Comparison of ENCODE assay signal across 27 cellular contexts in genomic region chr12:106122004-106122403, GRCh38. TPM values are rescaled to one million over a fixed set of nuclear protein-coding genes. Genes with fewer than 3 reads are reported as not detected.
DNase-seq lines count a peak whose midpoint lies in the region; ATAC-seq, FAIRE-seq and TF ChIP-seq lines count a peak whose summit lies in the region.
"Had no signal": no experiment of that assay in that cellular context is flagged by ENCODE, and none has a peak within 500 bp of the region (broad histone marks: within the 10 kb centered on the region; RNA-seq: fewer than 3 reads in every experiment).

No MANE protein-coding gene starts in this region.

- no peak overlapping the region for H4K8ac ChIP-seq in trophoblast cell (ENCODE audit: low read depth, low read length)

- no peak overlapping the region for H2BK120ac ChIP-seq in trophoblast cell (ENCODE audit: insufficient read depth, low read length, poor library complexity)

- no peak overlapping the region for H3K14ac ChIP-seq in trophoblast cell (ENCODE audit: low read length)

- peaks cover 2% of the 10 kb centered on the region for H3K79me1 ChIP-seq in trophoblast cell (ENCODE audit: low read length)

- H2AK5ac ChIP-seq in trophoblast cell (ENCODE audit: low read length), result no peak overlapping the region

- no peak overlapping the region for H3K4me2 ChIP-seq in trophoblast cell (ENCODE audit: low read length)

- H3K36me3 ChIP-seq in adipocyte (ENCODE audit: control insufficient read depth, insufficient read depth, low read length, severe bottlenecking), result no peaks in the 10 kb centered on the region
- H3K36me3 ChIP-seq in esophagus muscularis mucosa, result no peaks in the 10 kb centered on the region
- peaks cover 5 to 15% of the 10 kb centered on the region in 2 experiments for H3K36me3 ChIP-seq in trophoblast cell (ENCODE audit: control insufficient read depth in 1 of 2, insufficient read depth in 2 of 2, low read length in 2 of 2)
- no peaks in the 10 kb centered on the region for H3K36me3 ChIP-seq in upper lobe of right lung

- no peak overlapping the region for H2BK12ac ChIP-seq in trophoblast cell (ENCODE audit: low read length)

- peak overlapping the region; percentile 85 for H3K9ac ChIP-seq in adipocyte (ENCODE audit: low read length)
- no peak overlapping the region for H3K9ac ChIP-seq in trophoblast cell (ENCODE audit: low read length)

- H4K12ac ChIP-seq in trophoblast cell (ENCODE audit: low read depth, low read length), result no peak overlapping the region

- no peaks in the 10 kb centered on the region for H3K9me3 ChIP-seq in adipocyte (ENCODE audit: control insufficient read depth, low read length)
- H3K9me3 ChIP-seq in esophagus muscularis mucosa, result no peaks in the 10 kb centered on the region
- H3K9me3 ChIP-seq in trophoblast cell (ENCODE audit: insufficient read depth, low read depth, low read length), result no peaks in the 10 kb centered on the region
- H3K9me3 ChIP-seq in upper lobe of right lung, result no peaks in the 10 kb centered on the region
- H3K9me3 ChIP-seq: mucosa of descending colon had no signal

- H3K18ac ChIP-seq in trophoblast cell (ENCODE audit: low read length), result no peak overlapping the region

- H4K91ac ChIP-seq in trophoblast cell (ENCODE audit: low read depth, low read length), result no peak overlapping the region

- TF ChIP-seq CTCF in esophagus muscularis mucosa (IDR thresholded peaks at IDR 0.05) (no peak), upper lobe of right lung (IDR thresholded peaks at IDR 0.05) (no peak), omental fat pad (IDR thresholded peaks at IDR 0.05) (no peak)

- H3K27me3 ChIP-seq in adipocyte (replicated peaks; ENCODE audit: control insufficient read depth, insufficient read depth, low read length) (no peaks in the 10 kb centered on the region), esophagus muscularis mucosa (no peaks in the 10 kb centered on the region), trophoblast cell (ENCODE audit: insufficient read depth, low read length) (no peaks in the 10 kb centered on the region), upper lobe of right lung (no peaks in the 10 kb centered on the region)

- FAIRE-seq in frontal cortex (lab: Jason Lieb, UNC), result no peak
- FAIRE-seq: bronchial epithelial cell, colon, D721Med, GM19239, keratinocyte, small intestine had no signal

- peak overlapping the region; percentile 87 for H3K4ac ChIP-seq in trophoblast cell (ENCODE audit: low read depth, low read length)

- intact Hi-C loops in esophagus muscularis mucosa (cut with DNase I) (no loop called here), upper lobe of right lung (cut with DNase I) (no loop called here)

- no peak overlapping the region for H2BK5ac ChIP-seq in trophoblast cell (ENCODE audit: low read depth, low read length, poor library complexity)

- H3K4me3 ChIP-seq in adipocyte (ENCODE audit: low read length) (no peak overlapping the region), esophagus muscularis mucosa (no peak overlapping the region), trophoblast cell (ENCODE audit: low read depth, low read length) (no peak overlapping the region), upper lobe of right lung (no peak overlapping the region)
- H3K4me3 ChIP-seq: mucosa of descending colon had no signal

- ATAC-seq in upper lobe of right lung (no peak), omental fat pad (ENCODE audit: low FRiP score) (no peak)
- ATAC-seq: activated CD4-positive, alpha-beta T cell treated with anti-CD3 and anti-CD28 coated beads for 36 hours; activated CD8-positive, alpha-beta T cell treated with anti-CD3 and anti-CD28 coated beads, Interleukin-2, amount 10 ng/mL, durations not matched to agents 7 days and 5 days; mucosa of descending colon had no signal

- H3K27ac ChIP-seq in esophagus muscularis mucosa (replicated peaks in 1 of 4), result peak overlapping the region in 3 of 4 donors; percentile 28 to 56 (median 41)
- no peak overlapping the region for H3K27ac ChIP-seq in trophoblast cell (ENCODE audit: low read depth, low read length)
- peak overlapping the region; percentile 21 for H3K27ac ChIP-seq in upper lobe of right lung
- H3K27ac ChIP-seq: VCaP had no signal

- DNase-seq in adipocyte (ENCODE audit: low read depth), result no peak
- no peak for DNase-seq in esophagus muscularis mucosa (ENCODE audit: extremely low spot score)
- DNase-seq in trophoblast cell, result no peak
- no peak for DNase-seq in upper lobe of right lung
- no peak for DNase-seq in frontal cortex (ENCODE audit: low spot score in 2 of 2)
- DNase-seq in omental fat pad (ENCODE audit: low spot score), result no peak
- no peak for DNase-seq in NAMALWA (ENCODE audit: low spot score)
- DNase-seq: activated CD4-positive, alpha-beta T cell treated with anti-CD3 and anti-CD28 coated beads for 36 hours; activated CD8-positive, alpha-beta T cell treated with anti-CD3 and anti-CD28 coated beads, Interleukin-2, amount 10 ng/mL, durations not matched to agents 7 days and 5 days; activated naive CD4-positive, alpha-beta T cell treated with anti-CD3 and anti-CD28 coated beads, Interleukin-2, amount 50 U/mL, for 16 hours; amygdala; effector CD8-positive, alpha-beta T cell; GOT3; mucosa of descending colon; NCI-H1694 treated with DMSO at 0.1 percent for 48 hours; NCI-H2171; RPMI8226; small intestine; stimulated activated naive CD4-positive, alpha-beta T cell; T1000 had no signal

- peaks cover 27% of the 10 kb centered on the region for H3K79me2 ChIP-seq in trophoblast cell (ENCODE audit: control insufficient read depth, insufficient read depth, low read length, poor library complexity)

- no peak overlapping the region for H2AFZ ChIP-seq in trophoblast cell (ENCODE audit: insufficient read depth, low read length, poor library complexity)

- H3K23ac ChIP-seq in trophoblast cell (ENCODE audit: low read length), result no peak overlapping the region

- WGBS in esophagus muscularis mucosa, result 92% methylated on average over 3 of the region's 3 CpGs
- no CpG with 5 or more reads among the region's 3 CpGs for WGBS in trophoblast cell (ENCODE audit: extremely low coverage, insufficient coverage, insufficient read length)

- TF ChIP-seq POLR2A in esophagus muscularis mucosa (IDR thresholded peaks at IDR 0.05; ENCODE audit: low read depth), result no peak

- H3K4me1 ChIP-seq in adipocyte (ENCODE audit: control insufficient read depth, insufficient read depth, low read length) (peaks cover 92% of the 10 kb centered on the region), esophagus muscularis mucosa (peaks cover 18 to 88% (median 53%) of the 10 kb centered on the region in 4 donors), trophoblast cell (ENCODE audit: control insufficient read depth in 1 of 2, insufficient read depth in 2 of 2, low read length in 2 of 2) (peaks cover 24 to 48% of the 10 kb centered on the region in 2 experiments), upper lobe of right lung (peaks cover 35% of the 10 kb centered on the region)

- no peak for TF ChIP-seq EP300 in esophagus muscularis mucosa (IDR thresholded peaks at IDR 0.05)

RNA-seq across cellular contexts. Expression of gene NUAK1, which starts 16.8 kb away (rescaled TPM):
- 10 to 100 TPM in 2 of 4 donors, 1 to 10 TPM in 2; 7.1 to 19.8 (median 10.7) TPM for total RNA-seq in esophagus muscularis mucosa
- polyA plus RNA-seq in trophoblast cell (2013), result 34.0 and 34.8 TPM in 2 replicates
- 40.8 TPM for total RNA-seq in upper lobe of right lung
- total RNA-seq in frontal cortex, result 54.6 TPM
- total RNA-seq in omental fat pad, result 10 to 100 TPM in 3 of 4 donors, 1 to 10 TPM in 1; 6.8 to 47.3 (median 21.0) TPM
- total RNA-seq: activated CD4-positive, alpha-beta T cell treated with anti-CD3 and anti-CD28 coated beads for 36 hours; activated CD8-positive, alpha-beta T cell treated with anti-CD3 and anti-CD28 coated beads, Interleukin-2, amount 10 ng/mL, durations not matched to agents 7 days and 5 days had no signal
- polyA plus RNA-seq: CD14-positive monocyte had no signal
